Comparison of ENCODE assay signal across 9 cellular contexts in the genomic region with DNA sequence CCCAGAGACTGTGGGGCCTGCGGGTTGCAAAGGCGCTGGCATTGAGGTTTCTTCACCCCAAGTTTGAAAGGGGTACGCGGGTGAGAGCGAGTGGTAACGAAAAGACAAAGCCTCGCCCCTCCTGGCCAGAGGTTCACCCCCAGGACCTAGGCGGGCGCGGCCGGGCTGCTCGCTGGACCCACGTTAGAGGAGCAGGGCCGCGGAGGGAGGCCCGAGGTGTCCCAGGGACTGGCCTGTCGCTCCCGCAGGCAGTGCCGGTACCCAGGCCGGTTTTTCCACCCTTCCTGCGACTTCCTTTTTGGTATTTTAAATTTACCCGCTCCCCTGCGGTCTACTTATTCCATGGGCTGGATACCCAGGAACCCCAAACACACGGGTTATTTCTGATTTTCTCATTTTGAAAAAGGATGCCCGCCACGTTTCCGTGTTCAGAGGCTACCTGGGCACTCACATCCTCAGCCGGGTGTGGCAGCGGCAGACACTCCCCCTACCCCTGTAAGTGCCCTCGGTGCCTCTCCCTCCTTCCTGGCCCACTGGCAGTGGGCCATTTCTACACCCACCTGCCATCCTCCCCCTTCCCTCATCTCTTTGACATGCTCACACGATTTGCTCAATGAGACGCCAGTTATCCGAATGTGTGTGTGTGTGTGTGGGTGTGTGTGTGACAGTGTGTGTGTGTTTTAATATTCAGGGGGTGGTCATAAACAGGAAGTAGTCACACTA. TPM values are rescaled to one million over a fixed set of nuclear protein-coding genes. Genes with fewer than 3 reads are reported as not detected.
DNase-seq lines count a peak whose midpoint lies in the region; ATAC-seq and TF ChIP-seq lines count a peak whose summit lies in the region.
"Had no signal": no experiment of that assay in that cellular context is flagged by ENCODE, and none has a peak within 500 bp of the region (broad histone marks: within the 10 kb centered on the region; RNA-seq: fewer than 3 reads in every experiment).

No MANE protein-coding gene starts in this region.

- ATAC-seq in HG02981 (IDR thresholded peaks at IDR 0.05; ENCODE audit: unreplicated experiment) = no peak

- H3K4me1 ChIP-seq in HUES6 (ENCODE audit: control insufficient read depth, insufficient read depth, low read length) (peaks cover 36% of the 10 kb centered on the region), muscle layer of duodenum (ENCODE audit: control insufficient read depth in 1 of 2, insufficient read depth in 2 of 2, low read length in 2 of 2) (peaks cover 0 to 28% of the 10 kb centered on the region in 2 donors), uterus (no peaks in the 10 kb centered on the region), MM.1S (ENCODE audit: low read length) (no peaks in the 10 kb centered on the region)

- H3K79me2 ChIP-seq in MM.1S (ENCODE audit: low read length) = no peaks in the 10 kb centered on the region

- H3K27ac ChIP-seq in HUES6 (ENCODE audit: low read depth, low read length) (no peak overlapping the region), cingulate gyrus (ENCODE audit: low read depth, low read length) (peak overlapping the region; percentile 19), muscle layer of duodenum (ENCODE audit: low read length) (no peak overlapping the region), uterus (no peak overlapping the region), MM.1S (ENCODE audit: low read length) (no peak overlapping the region)

- no peak for TF ChIP-seq POLR2A in uterus (IDR thresholded peaks at IDR 0.05)

- TF ChIP-seq CTCF in uterus (IDR thresholded peaks at IDR 0.05) (no peak), MM.1S (IDR thresholded peaks at IDR 0.05; ENCODE audit: low read length) (no peak)

- peak overlapping the region; percentile 64 for H3K4me3 ChIP-seq in HUES6 (ENCODE audit: low read depth, low read length)
- H3K4me3 ChIP-seq in muscle layer of duodenum (ENCODE audit: low read depth in 1 of 2, low read length in 2 of 2) = peak overlapping the region; percentile 53 to 62
- no peak overlapping the region for H3K4me3 ChIP-seq in uterus
- no peak overlapping the region for H3K4me3 ChIP-seq in MM.1S (ENCODE audit: low read length)

- H3F3A ChIP-seq in MM.1S (ENCODE audit: insufficient read depth, low read length) = no peaks in the 10 kb centered on the region

- no peaks in the 10 kb centered on the region for H3K36me3 ChIP-seq in HUES6 (ENCODE audit: control insufficient read depth, insufficient read depth, low read length)
- H3K36me3 ChIP-seq in muscle layer of duodenum (ENCODE audit: control insufficient read depth in 1 of 2, insufficient read depth in 2 of 2, low read length in 2 of 2) = no peaks in the 10 kb centered on the region
- H3K36me3 ChIP-seq in uterus = no peaks in the 10 kb centered on the region
- no peaks in the 10 kb centered on the region for H3K36me3 ChIP-seq in MM.1S (replicated peaks; ENCODE audit: insufficient read depth, low read length)

- H3K27me3 ChIP-seq in HUES6 (ENCODE audit: control insufficient read depth, insufficient read depth, low read length) = peaks cover 96% of the 10 kb centered on the region
- peaks cover 47% of the 10 kb centered on the region for H3K27me3 ChIP-seq in muscle layer of duodenum (ENCODE audit: low read depth, low read length)
- peaks cover 0 to 33% of the 10 kb centered on the region in 2 donors for H3K27me3 ChIP-seq in uterus
- H3K27me3 ChIP-seq in MM.1S (replicated peaks; ENCODE audit: insufficient read depth, low read length) = peaks cover 55% of the 10 kb centered on the region

- H3K9ac ChIP-seq in HUES6 (ENCODE audit: low read length) (peak overlapping the region; percentile 47), MM.1S (ENCODE audit: low read length) (no peak overlapping the region)

- no peaks in the 10 kb centered on the region for H4K20me1 ChIP-seq in MM.1S (ENCODE audit: insufficient read depth, low read length)

- no peak overlapping the region for H2AFZ ChIP-seq in MM.1S (ENCODE audit: low read length)

- H3K9me3 ChIP-seq in HUES6 (ENCODE audit: control insufficient read depth, insufficient read depth, low read depth, low read length) (no peaks in the 10 kb centered on the region), muscle layer of duodenum (ENCODE audit: control insufficient read depth in 1 of 2, low read length in 2 of 2) (no peaks in the 10 kb centered on the region), uterus (no peaks in the 10 kb centered on the region), MM.1S (replicated peaks; ENCODE audit: insufficient read depth, low read length) (no peaks in the 10 kb centered on the region)

- intact Hi-C loops in uterus (cut with DNase I; ENCODE audit: low total_unique reads) = no loop called here

- no peaks in the 10 kb centered on the region for H3K9me2 ChIP-seq in MM.1S (replicated peaks; ENCODE audit: insufficient read depth, low read length)

- DNase-seq in AG08396 (ENCODE audit: low spot score) (peak; percentile 33), uterus (no peak), MM.1S (no peak), CD1c-positive myeloid dendritic cell (ENCODE audit: extremely low spot score) (no peak)
- DNase-seq: NCI-H2029 treated with DMSO at 0.1 percent for 48 hours had no signal

- no peak overlapping the region for H3K4me2 ChIP-seq in MM.1S (ENCODE audit: low read depth, low read length)

RNA-seq across cellular contexts. Expression of gene FOXL1, which starts 1.6 kb away (rescaled TPM):
- total RNA-seq in uterus = 1 to 10 TPM in 1 of 4 donors, under 1 TPM in 2, not detected in 1; under 0.01 to 3.2 (median 0.76) TPM

RNA-seq across cellular contexts. Expression of gene FOXC2, which starts 10.1 kb away (rescaled TPM):
- total RNA-seq in uterus = 1 to 10 TPM in 1 of 4 donors, under 1 TPM in 1, not detected in 2; 0.21 to 2.6 TPM

RNA-seq across cellular contexts. Expression of gene MTHFSD, which starts 21.7 kb away (rescaled TPM):
- 10 to 100 TPM in 2 of 4 donors, 1 to 10 TPM in 2; 2.9 to 26.0 (median 13.1) TPM for total RNA-seq in uterus

Comparison
In these comparisons a context has a peak if more than half of its experiments do, and no peak if none do; other contexts are left out.
1. H3K4me3 ChIP-seq: peak in HUES6 (single experiment) and muscle layer of duodenum (2 of 2); none in uterus (0 of 2) and MM.1S (single experiment).